Comparison of ENCODE assay signal across 20 cellular contexts in genomic region chr21:32030146-32030652, GRCh38.
"Had no signal": no experiment of that assay in that cellular context is flagged by ENCODE, and none has a peak within 500 bp of the region (broad histone marks: within the 10 kb centered on the region; RNA-seq: fewer than 3 reads in every experiment).

No MANE protein-coding gene starts in this region.

- H3K27ac Mint-ChIP-seq: effector memory CD8-positive, alpha-beta T cell; immature natural killer cell; progenitor cell of endocrine pancreas had no signal

- H3K36me3 Mint-ChIP-seq: immature natural killer cell; naive thymus-derived CD8-positive, alpha-beta T cell had no signal

- H3K4me3 Mint-ChIP-seq: effector memory CD8-positive, alpha-beta T cell; immature natural killer cell; naive thymus-derived CD8-positive, alpha-beta T cell; stimulated activated naive CD8-positive, alpha-beta T cell treated with anti-CD3 and anti-CD28 coated beads, Interleukin-15, amount 100 ng/mL, for 72 hours had no signal

- H3K27me3 Mint-ChIP-seq: stimulated activated naive CD8-positive, alpha-beta T cell treated with anti-CD3 and anti-CD28 coated beads, Interleukin-15, amount 100 ng/mL, for 72 hours had no signal

- FAIRE-seq: keratinocyte had no signal

- H3K9me3 Mint-ChIP-seq: immature natural killer cell; naive thymus-derived CD8-positive, alpha-beta T cell had no signal

- DNase-seq: cortex of kidney; effector memory CD8-positive, alpha-beta T cell; foreskin fibroblast; gastrocnemius medialis; heart right ventricle; hypothalamus; immature natural killer cell; left ventricle myocardium superior; lower lobe of right lung; naive thymus-derived CD8-positive, alpha-beta T cell; right lobe of liver; stimulated activated CD4-positive, alpha-beta T cell treated with anti-CD3 and anti-CD28 coated beads, Interleukin-12 subunit alpha, Interleukin-12 subunit beta, amount 100 ng/mL, for 4 hours; stimulated activated CD4-positive, alpha-beta T cell treated with anti-CD3 and anti-CD28 coated beads, Interleukin-1b, Interleukin-23, amount 100 ng/mL, for 48 hours; stimulated activated CD4-positive, alpha-beta T cell treated with anti-CD3 and anti-CD28 coated beads, Interleukin-4, amount 100 ng/mL, for 1 hour; stimulated activated CD8-positive, alpha-beta memory T cell treated with anti-CD3 and anti-CD28 coated beads, Interleukin-4, amount 100 ng/mL, for 48 hours; stimulated activated naive CD4-positive, alpha-beta T cell; stimulated activated naive CD8-positive, alpha-beta T cell treated with anti-CD3 and anti-CD28 coated beads, Interleukin-15, amount 100 ng/mL, for 72 hours; transverse colon had no signal

- ATAC-seq: effector memory CD8-positive, alpha-beta T cell; gastrocnemius medialis; left ventricle myocardium superior; naive thymus-derived CD8-positive, alpha-beta T cell; stimulated activated naive CD8-positive, alpha-beta T cell treated with anti-CD3 and anti-CD28 coated beads, Interleukin-15, amount 100 ng/mL, for 72 hours had no signal

- H3K4me1 Mint-ChIP-seq: immature natural killer cell; stimulated activated naive CD8-positive, alpha-beta T cell treated with anti-CD3 and anti-CD28 coated beads, Interleukin-15, amount 100 ng/mL, for 72 hours had no signal
